Comparison of ENCODE assay signal across 9 cellular contexts in genomic region chr4:9703391-9703790, GRCh38.
A peak's percentile ranks its signal among the peaks of the same experiment; 100 is the strongest.
DNase-seq lines count a peak whose midpoint lies in the region; ATAC-seq, FAIRE-seq and TF ChIP-seq lines count a peak whose summit lies in the region.
"Had no signal": no experiment of that assay in that cellular context is flagged by ENCODE, and none has a peak within 500 bp of the region (broad histone marks: within the 10 kb centered on the region; RNA-seq: fewer than 3 reads in every experiment).

No MANE protein-coding gene starts in this region.

- H3F3A ChIP-seq in neural progenitor cell (ENCODE audit: low read depth) = no peaks in the 10 kb centered on the region

- no peak overlapping the region for H3K4me2 ChIP-seq in neural progenitor cell

- H3K9me3 ChIP-seq in A673 (ENCODE audit: low read depth, low read length, poor library complexity, severe bottlenecking) = no peaks in the 10 kb centered on the region
- H3K9me3 ChIP-seq in endodermal cell (ENCODE audit: control insufficient read depth, low read length) = no peaks in the 10 kb centered on the region
- no peaks in the 10 kb centered on the region for H3K9me3 ChIP-seq in neural progenitor cell (ENCODE audit: low read depth)
- H3K9me3 ChIP-seq in thyroid gland = no peaks in the 10 kb centered on the region

- H3K79me2 ChIP-seq in neural progenitor cell (ENCODE audit: low read depth) = no peaks in the 10 kb centered on the region

- H3K4me3 ChIP-seq in A673 (ENCODE audit: low read depth, low read length, poor library complexity, severe bottlenecking) (no peak overlapping the region), endodermal cell (ENCODE audit: low read length) (no peak overlapping the region), neural progenitor cell (no peak overlapping the region), thyroid gland (replicated peaks in 1 of 3) (no peak overlapping the region)

- no peak overlapping the region for H3K27ac Mint-ChIP-seq in endodermal cell
- H3K27ac Mint-ChIP-seq in neural progenitor cell = no peak overlapping the region

- H3K9me3 Mint-ChIP-seq in endodermal cell (peaks cover 5% of the 10 kb centered on the region), neural progenitor cell (peaks cover 5% of the 10 kb centered on the region)

- H3K27me3 Mint-ChIP-seq in endodermal cell (ENCODE audit: insufficient read depth) = no peaks in the 10 kb centered on the region
- H3K27me3 Mint-ChIP-seq in neural progenitor cell (ENCODE audit: insufficient read depth, low read depth) = peaks cover 4% of the 10 kb centered on the region

- no peaks in the 10 kb centered on the region for H3K4me1 ChIP-seq in A673 (ENCODE audit: insufficient read depth, low read length, poor library complexity, severe bottlenecking)
- H3K4me1 ChIP-seq in endodermal cell (ENCODE audit: control insufficient read depth, insufficient read depth, low read length) = no peaks in the 10 kb centered on the region
- H3K4me1 ChIP-seq in neural progenitor cell = no peaks in the 10 kb centered on the region
- no peaks in the 10 kb centered on the region for H3K4me1 ChIP-seq in thyroid gland

- DNase-seq in A673 (ENCODE audit: low spot score) (peak; percentile 60), GM18507 (ENCODE audit: extremely low spot score, insufficient read length, low read depth) (peak; percentile 15), NCI-H2196 treated with DMSO at 0.1 percent for 48 hours (lab: John Stamatoyannopoulos, UW; ENCODE audit: unreplicated experiment) (peak; percentile 60), endodermal cell (peak; percentile 97), neural progenitor cell (ENCODE audit: low spot score) (peak; percentile 71), thyroid gland (peak; percentile 51 to 64)
- DNase-seq in activated CD4-positive, alpha-beta T cell treated with anti-CD3 and anti-CD28 coated beads, Interleukin-2, amount 50 U/mL, for 4 hours = peak; percentile 36 to 44

- no peak overlapping the region for H2AFZ ChIP-seq in neural progenitor cell (replicated peaks)

- BruUV-seq in A673 (replicated peaks; lab: Mats Ljungman, UMichigan) = no TSS peak

- H3K9ac ChIP-seq in endodermal cell (ENCODE audit: extremely low read depth, low read length, poor library complexity, severe bottlenecking) = no peak overlapping the region
- no peak overlapping the region for H3K9ac ChIP-seq in neural progenitor cell

- TF ChIP-seq POLR2A in thyroid gland (IDR thresholded peaks at IDR 0.05) = no peak

- H3K4me1 Mint-ChIP-seq in endodermal cell (peaks cover 5% of the 10 kb centered on the region), neural progenitor cell (peaks cover 5% of the 10 kb centered on the region)

- CTCF ChIA-PET in A673 (lab: Charles Lee) = interaction anchor here (0.7 to 1.2 kb wide), 2 partner anchors 312 to 699 kb away, joined by 3 to 6 read pairs; no protein-coding TSS in a partner anchor

- POLR2A ChIA-PET in A673 (lab: Charles Lee; ENCODE audit: low non-redundant PET) = no interaction called here

- 27 to 30% methylated on average over 8 to 11 of the region's 11 CpGs for WGBS in endodermal cell (ENCODE audit: insufficient coverage in 1 of 2, insufficient read length in 1 of 2), 2 experiments
- 14 to 17% methylated on average over 11 of the region's 11 CpGs for WGBS in thyroid gland, 2 donors

- H3K36me3 ChIP-seq in A673 (ENCODE audit: insufficient read depth, low read length, poor library complexity, severe bottlenecking) = no peaks in the 10 kb centered on the region
- H3K36me3 ChIP-seq in endodermal cell (ENCODE audit: control insufficient read depth, insufficient read depth, low read length) = no peaks in the 10 kb centered on the region
- no peaks in the 10 kb centered on the region for H3K36me3 ChIP-seq in neural progenitor cell
- no peaks in the 10 kb centered on the region for H3K36me3 ChIP-seq in thyroid gland

- H3K36me3 Mint-ChIP-seq in endodermal cell (ENCODE audit: low read depth) (no peaks in the 10 kb centered on the region), neural progenitor cell (no peaks in the 10 kb centered on the region)

- no peak for ATAC-seq in GM18873 (IDR thresholded peaks at IDR 0.05; ENCODE audit: low FRiP score, unreplicated experiment)

- no peaks in the 10 kb centered on the region for H4K20me1 ChIP-seq in neural progenitor cell (ENCODE audit: low read depth)

- H3K27me3 ChIP-seq in A673 (replicated peaks; ENCODE audit: insufficient read depth, low read depth, low read length, poor library complexity) (no peaks in the 10 kb centered on the region), endodermal cell (ENCODE audit: control insufficient read depth, insufficient read depth, low read length, poor library complexity, severe bottlenecking) (no peaks in the 10 kb centered on the region), neural progenitor cell (no peaks in the 10 kb centered on the region), thyroid gland (no peaks in the 10 kb centered on the region)

- peak; percentile 74 for FAIRE-seq in GM18507 (lab: Jason Lieb, UNC)
- FAIRE-seq: islet of Langerhans had no signal

- no peak overlapping the region for H3K4me3 Mint-ChIP-seq in endodermal cell
- no peak overlapping the region for H3K4me3 Mint-ChIP-seq in neural progenitor cell

- TF ChIP-seq CTCF in A673 (conservative IDR thresholded peaks at IDR 0.05; ENCODE audit: low read depth, low read length) = peak; percentile 71
- TF ChIP-seq CTCF in endodermal cell (conservative IDR thresholded peaks at IDR 0.05) = peak; percentile 95
- peak; percentile 87 for TF ChIP-seq CTCF in neural progenitor cell (IDR thresholded peaks at IDR 0.05)
- TF ChIP-seq CTCF in thyroid gland (IDR thresholded peaks at IDR 0.05) = peak; percentile 41 to 65 (median 47)

- no peak overlapping the region for H3K27ac ChIP-seq in A673 (ENCODE audit: low read depth, low read length, poor library complexity, severe bottlenecking)
- no peak overlapping the region for H3K27ac ChIP-seq in endodermal cell (ENCODE audit: low read depth, low read length)
- H3K27ac ChIP-seq in neural progenitor cell = no peak overlapping the region
- H3K27ac ChIP-seq in thyroid gland = no peak overlapping the region

- intact Hi-C loops in A673 (cut with micrococcal nuclease; ENCODE audit: unreplicated experiment) = loop anchor here (5.0 kb wide), 1 partner anchor 314 kb away; no protein-coding TSS in a partner anchor
- intact Hi-C loops in thyroid gland (cut with DNase I) = loop anchor here (10.0 kb wide), 1 partner anchor 311 kb away; no protein-coding TSS in a partner anchor

Comparison
In these comparisons a context has a peak if more than half of its experiments do, and no peak if none do; other contexts are left out.
1. DNase-seq: peak in every context shown above with its lines; median percentile 97 in endodermal cell; 71 in neural progenitor cell; 60 in A673; 60 in NCI-H2196 treated with DMSO at 0.1 percent for 48 hours; 58 in thyroid gland; 40 in activated CD4-positive, alpha-beta T cell treated with anti-CD3 and anti-CD28 coated beads, Interleukin-2, amount 50 U/mL, for 4 hours; 15 in GM18507.